In the genomic region with DNA sequence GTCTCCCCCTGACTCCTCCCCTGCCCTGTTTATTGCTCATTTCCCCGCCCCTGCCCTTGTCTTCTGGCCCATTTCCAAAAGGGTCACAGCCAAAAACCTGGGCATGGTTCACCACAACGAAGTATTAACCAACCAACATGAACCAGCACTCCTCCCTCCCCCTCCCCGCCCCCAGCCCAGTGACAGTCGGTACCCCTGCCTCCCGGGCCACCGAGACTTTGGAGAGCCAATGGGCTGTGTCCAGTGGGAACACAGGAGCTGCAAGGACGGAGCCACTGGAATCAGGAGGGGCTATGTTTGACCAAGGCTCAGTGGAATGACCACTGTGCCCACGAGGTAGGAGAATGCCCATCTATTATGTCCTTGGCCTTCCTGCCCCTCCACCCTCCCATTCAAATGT, we compare ENCODE assay signal across 19 cellular contexts.
"Had no signal": no experiment of that assay in that cellular context is flagged by ENCODE, and none has a peak within 500 bp of the region (broad histone marks: within the 10 kb centered on the region; RNA-seq: fewer than 3 reads in every experiment).

No MANE protein-coding gene starts in this region.

- H3K4me3 ChIP-seq: body of pancreas had no signal

- H3K27me3 ChIP-seq: body of pancreas, neutrophil had no signal

- H3K4me1 ChIP-seq: body of pancreas had no signal

- H3K36me3 ChIP-seq: neutrophil had no signal

- DNase-seq: activated CD4-positive, alpha-beta T cell treated with anti-CD3 and anti-CD28 coated beads, Interleukin-2, amount 50 U/mL, for 48 hours; activated CD4-positive, CD25-positive, alpha-beta regulatory T cell treated with anti-CD3 and anti-CD28 coated beads, Interleukin-2, amount 50 U/mL, for 72 hours; activated CD8-positive, alpha-beta memory T cell treated with anti-CD3 and anti-CD28 coated beads, Interleukin-2, amount 10 ng/mL, durations not matched to agents 7 days and 5 days; activated effector memory CD4-positive, alpha-beta T cell treated with Interleukin-2 at 50 U/mL for 16 hours; activated T-cell treated with anti-CD3 and anti-CD28 coated beads, Interleukin-2, amount 50 U/mL, for 4 hours; amniotic stem cell; body of pancreas; central memory CD4-positive, alpha-beta T cell; effector memory CD4-positive, alpha-beta T cell; foreskin melanocyte; left ventricle myocardium superior; mesenchymal stem cell; naive thymus-derived CD8-positive, alpha-beta T cell; stimulated activated CD4-positive, alpha-beta T cell treated with anti-CD3 and anti-CD28 coated beads, Interleukin-4, amount 100 ng/mL, for 24 hours; stimulated activated naive CD4-positive, alpha-beta T cell; T1000; trophoblast cell had no signal

- H3K9me3 ChIP-seq: body of pancreas, neutrophil had no signal

- H3K27ac ChIP-seq: body of pancreas, epithelial cell of prostate, neutrophil had no signal
